In genomic region chr3:127546970-127547733, GRCh38 we compare ENCODE assay signal across 8 cellular contexts. TPM values are rescaled to one million over a fixed set of nuclear protein-coding genes. Genes with fewer than 3 reads are reported as not detected.
DNase-seq lines count a peak whose midpoint lies in the region; ATAC-seq and TF ChIP-seq lines count a peak whose summit lies in the region.

No MANE protein-coding gene starts in this region.

- H3K27ac ChIP-seq in HEK293 (ENCODE audit: extremely low read depth, low read depth, low read length) (no peak overlapping the region), angular gyrus (ENCODE audit: low read depth, low read length) (peak overlapping the region; percentile 74)

- no peak overlapping the region for H3K9ac ChIP-seq in iPS-15b (ENCODE audit: low read depth, low read length)
- no peak overlapping the region for H3K9ac ChIP-seq in skeletal muscle satellite cell (ENCODE audit: low read depth, low read length)

- no peak for ATAC-seq in GM19351 (IDR thresholded peaks at IDR 0.05; ENCODE audit: unreplicated experiment)

- H3K4me1 ChIP-seq in HEK293 (ENCODE audit: control insufficient read depth, insufficient read depth, low read length) = no peaks in the 10 kb centered on the region
- H3K4me1 ChIP-seq in iPS-15b (ENCODE audit: control insufficient read depth, insufficient read depth, low read length) = no peaks in the 10 kb centered on the region
- H3K4me1 ChIP-seq in skeletal muscle satellite cell (ENCODE audit: control insufficient read depth, insufficient read depth, low read length) = peaks cover 3% of the 10 kb centered on the region

- H3K9me3 ChIP-seq in HEK293 (ENCODE audit: control insufficient read depth, insufficient read depth, low read depth, low read length) (no peaks in the 10 kb centered on the region), iPS-15b (ENCODE audit: control insufficient read depth, insufficient read depth, low read length) (no peaks in the 10 kb centered on the region), skeletal muscle satellite cell (replicated peaks; ENCODE audit: low read length) (no peaks in the 10 kb centered on the region)

- H3K4me3 ChIP-seq in HEK293 (ENCODE audit: low read depth, low read length) (peak overlapping the region; percentile 19), iPS-15b (ENCODE audit: low read depth, low read length) (peak overlapping the region; percentile 56), skeletal muscle satellite cell (ENCODE audit: low read length) (peak overlapping the region; percentile 50)

- TF ChIP-seq CTCF in HEK293 (tag by site-specific recombination; IDR thresholded peaks at IDR 0.05) = no peak

- H3K27me3 ChIP-seq in iPS-15b (ENCODE audit: control insufficient read depth, insufficient read depth, low read length) (peaks cover 8% of the 10 kb centered on the region), skeletal muscle satellite cell (ENCODE audit: control insufficient read depth, insufficient read depth, low read length) (peaks cover 11% of the 10 kb centered on the region)

- POLR2A ChIA-PET in HEK293 (lab: Yijun Ruan, JAX) = no interaction called here

- CTCF ChIA-PET in HEK293 (lab: Yijun Ruan, JAX) = interaction anchor here (1.0 to 1.2 kb wide), 2 partner anchors 73 to 797 kb away, joined by 3 read pairs; no protein-coding TSS in a partner anchor

- H3K36me3 ChIP-seq in HEK293 (ENCODE audit: control insufficient read depth in 2 of 2, insufficient read depth in 1 of 2, low read length in 2 of 2) (no peaks in the 10 kb centered on the region), iPS-15b (ENCODE audit: control insufficient read depth, insufficient read depth, low read length) (no peaks in the 10 kb centered on the region), skeletal muscle satellite cell (ENCODE audit: insufficient read depth, low read length) (no peaks in the 10 kb centered on the region)

- DNase-seq in SKM-1 treated with dmso at 0.1 percent for 144 hours (lab: John Stamatoyannopoulos, UW; ENCODE audit: unreplicated experiment) (no peak), mesenteric fat pad (ENCODE audit: low spot score) (no peak), NCI-H1105 (lab: John Stamatoyannopoulos, UW) (no peak)

- H3K4me2 ChIP-seq in skeletal muscle satellite cell (ENCODE audit: low read length) = peak overlapping the region; percentile 73

TF ChIP-seq in HEK293, 187 proteins besides CTCF, POLR2A, EP300 and RAD21:
- no peak for TF ChIP-seq ZNF335 (tag by site-specific recombination; conservative IDR thresholded peaks at IDR 0.05)
- TF ChIP-seq, protein P1, sequence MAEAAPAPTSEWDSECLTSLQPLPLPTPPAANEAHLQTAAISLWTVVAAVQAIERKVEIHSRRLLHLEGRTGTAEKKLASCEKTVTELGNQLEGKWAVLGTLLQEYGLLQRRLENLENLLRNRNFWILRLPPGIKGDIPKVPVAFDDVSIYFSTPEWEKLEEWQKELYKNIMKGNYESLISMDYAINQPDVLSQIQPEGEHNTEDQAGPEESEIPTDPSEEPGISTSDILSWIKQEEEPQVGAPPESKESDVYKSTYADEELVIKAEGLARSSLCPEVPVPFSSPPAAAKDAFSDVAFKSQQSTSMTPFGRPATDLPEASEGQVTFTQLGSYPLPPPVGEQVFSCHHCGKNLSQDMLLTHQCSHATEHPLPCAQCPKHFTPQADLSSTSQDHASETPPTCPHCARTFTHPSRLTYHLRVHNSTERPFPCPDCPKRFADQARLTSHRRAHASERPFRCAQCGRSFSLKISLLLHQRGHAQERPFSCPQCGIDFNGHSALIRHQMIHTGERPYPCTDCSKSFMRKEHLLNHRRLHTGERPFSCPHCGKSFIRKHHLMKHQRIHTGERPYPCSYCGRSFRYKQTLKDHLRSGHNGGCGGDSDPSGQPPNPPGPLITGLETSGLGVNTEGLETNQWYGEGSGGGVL (tag by site-specific recombination; IDR thresholded peaks at IDR 0.05) = peak; percentile 70; the same call in 1 of the 2 replicates
- TF ChIP-seq KLF1 (tag by site-specific recombination; IDR thresholded peaks at IDR 0.05) = no peak
- TF ChIP-seq ZNF140 (tag by site-specific recombination; IDR thresholded peaks at IDR 0.05) = no peak
- no peak for TF ChIP-seq ZNF311 (tag by site-specific recombination; IDR thresholded peaks at IDR 0.05; ENCODE audit: borderline replicate concordance)

RNA-seq across cellular contexts. Expression of gene TPRA1, which starts 43.4 kb away (rescaled TPM):
- total RNA-seq in skeletal muscle satellite cell (2012; rRNA removed) = 20.8 and 26.4 TPM in 2 replicates
- total RNA-seq in mesenteric fat pad = 24.6 TPM

RNA-seq across cellular contexts. Expression of gene MCM2, which starts 51.1 kb away (rescaled TPM):
- 59.0 and 86.9 TPM in 2 replicates for total RNA-seq in skeletal muscle satellite cell (2012; rRNA removed)
- total RNA-seq in mesenteric fat pad = 2.4 TPM
